13 cellular contexts compared by ENCODE assay signal in genomic region chr7:144311872-144312469, GRCh38. TPM values are rescaled to one million over a fixed set of nuclear protein-coding genes. Genes with fewer than 3 reads are reported as not detected.
"Had no signal": no experiment of that assay in that cellular context is flagged by ENCODE, and none has a peak within 500 bp of the region (broad histone marks: within the 10 kb centered on the region; RNA-seq: fewer than 3 reads in every experiment).

A gene with protein sequence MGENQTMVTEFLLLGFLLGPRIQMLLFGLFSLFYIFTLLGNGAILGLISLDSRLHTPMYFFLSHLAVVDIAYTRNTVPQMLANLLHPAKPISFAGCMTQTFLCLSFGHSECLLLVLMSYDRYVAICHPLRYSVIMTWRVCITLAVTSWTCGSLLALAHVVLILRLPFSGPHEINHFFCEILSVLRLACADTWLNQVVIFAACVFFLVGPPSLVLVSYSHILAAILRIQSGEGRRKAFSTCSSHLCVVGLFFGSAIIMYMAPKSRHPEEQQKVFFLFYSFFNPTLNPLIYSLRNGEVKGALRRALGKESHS (plus strand): TSS chr7:144312419. CDS start chr7:144318125, 5,706 bp downstream.

RNA-seq across cellular contexts. Expression of the gene that starts here (rescaled TPM):
- total RNA-seq: dermis blood vessel endothelial cell, endothelial cell of umbilical vein, foreskin keratinocyte, frontal cortex, hepatocyte, kidney, left cardiac atrium, left lung, left ventricle myocardium superior, lung microvascular endothelial cell, mononuclear cell, mucosa of gallbladder had no signal
- polyA plus RNA-seq: foreskin keratinocyte, immature natural killer cell had no signal
